1 cellular context compared by ENCODE assay signal in the genomic region with DNA sequence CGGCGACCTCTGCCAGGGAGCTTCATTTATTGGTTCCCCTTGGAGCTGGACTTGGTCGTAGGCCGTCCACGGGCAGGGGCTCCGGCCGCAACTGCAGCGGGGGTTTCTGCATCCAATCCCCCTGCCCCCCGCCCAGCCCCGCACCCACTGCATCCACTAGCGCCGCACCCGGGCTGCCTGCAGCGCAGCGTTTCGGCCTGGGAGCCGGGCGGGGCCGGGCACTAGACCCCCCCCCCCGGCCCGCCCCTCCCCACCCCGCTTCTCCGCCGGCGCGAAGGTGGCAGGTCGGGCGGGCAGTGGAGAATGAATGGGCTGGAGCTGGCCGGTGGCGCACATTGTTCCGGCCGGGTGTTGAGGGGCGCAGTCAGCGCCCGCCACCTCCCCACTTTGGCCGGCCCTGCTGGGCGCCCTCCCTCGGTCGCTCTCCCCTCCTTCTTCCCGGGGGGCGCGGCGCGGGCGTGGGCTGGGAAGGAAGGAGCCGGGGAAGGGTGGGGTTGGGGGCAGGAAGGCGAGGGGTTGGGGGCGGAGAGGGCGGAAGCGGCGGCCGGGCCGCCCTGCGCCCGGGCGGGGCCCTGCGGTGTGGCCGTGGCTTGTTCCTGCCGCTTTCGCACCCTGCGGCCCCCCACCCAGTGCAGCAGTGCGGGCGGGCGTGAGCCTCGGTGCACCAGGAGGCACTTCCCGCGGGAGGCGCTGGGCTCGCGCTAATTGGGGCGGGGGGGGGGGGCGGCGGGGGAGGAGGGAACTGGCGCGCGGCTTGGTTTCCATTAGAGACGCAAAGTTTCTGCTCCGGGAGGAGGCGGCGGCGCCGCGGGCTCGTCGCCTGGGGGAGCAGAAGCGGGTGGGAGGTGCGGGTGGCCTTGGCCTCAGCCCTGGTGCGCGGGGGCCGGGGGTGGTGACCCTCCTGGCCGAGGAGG.
TF ChIP-seq lines count a peak whose summit lies in the region.

No MANE protein-coding gene starts in this region.

TF ChIP-seq in HEK293, 187 proteins besides CTCF, POLR2A, EP300 and RAD21 (continued from another document):
- TF ChIP-seq, protein P1, sequence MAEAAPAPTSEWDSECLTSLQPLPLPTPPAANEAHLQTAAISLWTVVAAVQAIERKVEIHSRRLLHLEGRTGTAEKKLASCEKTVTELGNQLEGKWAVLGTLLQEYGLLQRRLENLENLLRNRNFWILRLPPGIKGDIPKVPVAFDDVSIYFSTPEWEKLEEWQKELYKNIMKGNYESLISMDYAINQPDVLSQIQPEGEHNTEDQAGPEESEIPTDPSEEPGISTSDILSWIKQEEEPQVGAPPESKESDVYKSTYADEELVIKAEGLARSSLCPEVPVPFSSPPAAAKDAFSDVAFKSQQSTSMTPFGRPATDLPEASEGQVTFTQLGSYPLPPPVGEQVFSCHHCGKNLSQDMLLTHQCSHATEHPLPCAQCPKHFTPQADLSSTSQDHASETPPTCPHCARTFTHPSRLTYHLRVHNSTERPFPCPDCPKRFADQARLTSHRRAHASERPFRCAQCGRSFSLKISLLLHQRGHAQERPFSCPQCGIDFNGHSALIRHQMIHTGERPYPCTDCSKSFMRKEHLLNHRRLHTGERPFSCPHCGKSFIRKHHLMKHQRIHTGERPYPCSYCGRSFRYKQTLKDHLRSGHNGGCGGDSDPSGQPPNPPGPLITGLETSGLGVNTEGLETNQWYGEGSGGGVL (tag by site-specific recombination; IDR thresholded peaks at IDR 0.05), result peak; percentile 8; the same call in 1 of the 2 replicates
- TF ChIP-seq ZNF146 (tag by site-specific recombination; IDR thresholded peaks at IDR 0.05) (no peak), IKZF3 (tag by site-specific recombination; IDR thresholded peaks at IDR 0.05) (peak; percentile 69; the same call in 1 of the 2 replicates), ZBTB8A (tag by site-specific recombination; IDR thresholded peaks at IDR 0.05) (peak; percentile 86), KLF16 (tag by site-specific recombination; IDR thresholded peaks at IDR 0.05) (peak; percentile 34; the same call in 1 of the 2 replicates), ZNF112 (tag by site-specific recombination; IDR thresholded peaks at IDR 0.05) (no peak), ZNF274 (IDR thresholded peaks at IDR 0.05; ENCODE audit: low read length) (no peak), ZNF274 (tag by site-specific recombination; IDR thresholded peaks at IDR 0.05; ENCODE audit: borderline replicate concordance) (no peak), SP3 (tag by site-specific recombination; IDR thresholded peaks at IDR 0.05) (peak; percentile 75), KLF10 (tag by site-specific recombination; IDR thresholded peaks at IDR 0.05) (peak; percentile 80; the same call in 1 of the 2 replicates)
- TF ChIP-seq, protein P2, sequence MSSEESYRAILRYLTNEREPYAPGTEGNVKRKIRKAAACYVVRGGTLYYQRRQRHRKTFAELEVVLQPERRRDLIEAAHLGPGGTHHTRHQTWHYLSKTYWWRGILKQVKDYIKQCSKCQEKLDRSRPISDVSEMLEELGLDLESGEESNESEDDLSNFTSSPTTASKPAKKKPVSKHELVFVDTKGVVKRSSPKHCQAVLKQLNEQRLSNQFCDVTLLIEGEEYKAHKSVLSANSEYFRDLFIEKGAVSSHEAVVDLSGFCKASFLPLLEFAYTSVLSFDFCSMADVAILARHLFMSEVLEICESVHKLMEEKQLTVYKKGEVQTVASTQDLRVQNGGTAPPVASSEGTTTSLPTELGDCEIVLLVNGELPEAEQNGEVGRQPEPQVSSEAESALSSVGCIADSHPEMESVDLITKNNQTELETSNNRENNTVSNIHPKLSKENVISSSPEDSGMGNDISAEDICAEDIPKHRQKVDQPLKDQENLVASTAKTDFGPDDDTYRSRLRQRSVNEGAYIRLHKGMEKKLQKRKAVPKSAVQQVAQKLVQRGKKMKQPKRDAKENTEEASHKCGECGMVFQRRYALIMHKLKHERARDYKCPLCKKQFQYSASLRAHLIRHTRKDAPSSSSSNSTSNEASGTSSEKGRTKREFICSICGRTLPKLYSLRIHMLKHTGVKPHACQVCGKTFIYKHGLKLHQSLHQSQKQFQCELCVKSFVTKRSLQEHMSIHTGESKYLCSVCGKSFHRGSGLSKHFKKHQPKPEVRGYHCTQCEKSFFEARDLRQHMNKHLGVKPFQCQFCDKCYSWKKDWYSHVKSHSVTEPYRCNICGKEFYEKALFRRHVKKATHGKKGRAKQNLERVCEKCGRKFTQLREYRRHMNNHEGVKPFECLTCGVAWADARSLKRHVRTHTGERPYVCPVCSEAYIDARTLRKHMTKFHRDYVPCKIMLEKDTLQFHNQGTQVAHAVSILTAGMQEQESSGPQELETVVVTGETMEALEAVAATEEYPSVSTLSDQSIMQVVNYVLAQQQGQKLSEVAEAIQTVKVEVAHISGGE (tag by site-specific recombination; conservative IDR thresholded peaks at IDR 0.05; ENCODE audit: low read depth), result peak; percentile 45; the same call in 1 of the 2 replicates
- TF ChIP-seq, protein P3, sequence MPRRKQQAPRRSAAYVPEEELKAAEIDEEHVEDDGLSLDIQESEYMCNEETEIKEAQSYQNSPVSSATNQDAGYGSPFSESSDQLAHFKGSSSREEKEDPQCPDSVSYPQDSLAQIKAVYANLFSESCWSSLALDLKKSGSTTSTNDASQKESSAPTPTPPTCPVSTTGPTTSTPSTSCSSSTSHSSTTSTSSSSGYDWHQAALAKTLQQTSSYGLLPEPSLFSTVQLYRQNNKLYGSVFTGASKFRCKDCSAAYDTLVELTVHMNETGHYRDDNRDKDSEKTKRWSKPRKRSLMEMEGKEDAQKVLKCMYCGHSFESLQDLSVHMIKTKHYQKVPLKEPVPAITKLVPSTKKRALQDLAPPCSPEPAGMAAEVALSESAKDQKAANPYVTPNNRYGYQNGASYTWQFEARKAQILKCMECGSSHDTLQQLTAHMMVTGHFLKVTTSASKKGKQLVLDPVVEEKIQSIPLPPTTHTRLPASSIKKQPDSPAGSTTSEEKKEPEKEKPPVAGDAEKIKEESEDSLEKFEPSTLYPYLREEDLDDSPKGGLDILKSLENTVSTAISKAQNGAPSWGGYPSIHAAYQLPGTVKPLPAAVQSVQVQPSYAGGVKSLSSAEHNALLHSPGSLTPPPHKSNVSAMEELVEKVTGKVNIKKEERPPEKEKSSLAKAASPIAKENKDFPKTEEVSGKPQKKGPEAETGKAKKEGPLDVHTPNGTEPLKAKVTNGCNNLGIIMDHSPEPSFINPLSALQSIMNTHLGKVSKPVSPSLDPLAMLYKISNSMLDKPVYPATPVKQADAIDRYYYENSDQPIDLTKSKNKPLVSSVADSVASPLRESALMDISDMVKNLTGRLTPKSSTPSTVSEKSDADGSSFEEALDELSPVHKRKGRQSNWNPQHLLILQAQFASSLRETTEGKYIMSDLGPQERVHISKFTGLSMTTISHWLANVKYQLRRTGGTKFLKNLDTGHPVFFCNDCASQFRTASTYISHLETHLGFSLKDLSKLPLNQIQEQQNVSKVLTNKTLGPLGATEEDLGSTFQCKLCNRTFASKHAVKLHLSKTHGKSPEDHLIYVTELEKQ (tag by site-specific recombination; IDR thresholded peaks at IDR 0.05; ENCODE audit: borderline replicate concordance), result no peak
- TF ChIP-seq, protein P4, sequence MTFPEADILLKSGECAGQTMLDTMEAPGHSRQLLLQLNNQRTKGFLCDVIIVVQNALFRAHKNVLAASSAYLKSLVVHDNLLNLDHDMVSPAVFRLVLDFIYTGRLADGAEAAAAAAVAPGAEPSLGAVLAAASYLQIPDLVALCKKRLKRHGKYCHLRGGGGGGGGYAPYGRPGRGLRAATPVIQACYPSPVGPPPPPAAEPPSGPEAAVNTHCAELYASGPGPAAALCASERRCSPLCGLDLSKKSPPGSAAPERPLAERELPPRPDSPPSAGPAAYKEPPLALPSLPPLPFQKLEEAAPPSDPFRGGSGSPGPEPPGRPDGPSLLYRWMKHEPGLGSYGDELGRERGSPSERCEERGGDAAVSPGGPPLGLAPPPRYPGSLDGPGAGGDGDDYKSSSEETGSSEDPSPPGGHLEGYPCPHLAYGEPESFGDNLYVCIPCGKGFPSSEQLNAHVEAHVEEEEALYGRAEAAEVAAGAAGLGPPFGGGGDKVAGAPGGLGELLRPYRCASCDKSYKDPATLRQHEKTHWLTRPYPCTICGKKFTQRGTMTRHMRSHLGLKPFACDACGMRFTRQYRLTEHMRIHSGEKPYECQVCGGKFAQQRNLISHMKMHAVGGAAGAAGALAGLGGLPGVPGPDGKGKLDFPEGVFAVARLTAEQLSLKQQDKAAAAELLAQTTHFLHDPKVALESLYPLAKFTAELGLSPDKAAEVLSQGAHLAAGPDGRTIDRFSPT (tag by site-specific recombination; IDR thresholded peaks at IDR 0.05), result no peak
- TF ChIP-seq, protein P5, sequence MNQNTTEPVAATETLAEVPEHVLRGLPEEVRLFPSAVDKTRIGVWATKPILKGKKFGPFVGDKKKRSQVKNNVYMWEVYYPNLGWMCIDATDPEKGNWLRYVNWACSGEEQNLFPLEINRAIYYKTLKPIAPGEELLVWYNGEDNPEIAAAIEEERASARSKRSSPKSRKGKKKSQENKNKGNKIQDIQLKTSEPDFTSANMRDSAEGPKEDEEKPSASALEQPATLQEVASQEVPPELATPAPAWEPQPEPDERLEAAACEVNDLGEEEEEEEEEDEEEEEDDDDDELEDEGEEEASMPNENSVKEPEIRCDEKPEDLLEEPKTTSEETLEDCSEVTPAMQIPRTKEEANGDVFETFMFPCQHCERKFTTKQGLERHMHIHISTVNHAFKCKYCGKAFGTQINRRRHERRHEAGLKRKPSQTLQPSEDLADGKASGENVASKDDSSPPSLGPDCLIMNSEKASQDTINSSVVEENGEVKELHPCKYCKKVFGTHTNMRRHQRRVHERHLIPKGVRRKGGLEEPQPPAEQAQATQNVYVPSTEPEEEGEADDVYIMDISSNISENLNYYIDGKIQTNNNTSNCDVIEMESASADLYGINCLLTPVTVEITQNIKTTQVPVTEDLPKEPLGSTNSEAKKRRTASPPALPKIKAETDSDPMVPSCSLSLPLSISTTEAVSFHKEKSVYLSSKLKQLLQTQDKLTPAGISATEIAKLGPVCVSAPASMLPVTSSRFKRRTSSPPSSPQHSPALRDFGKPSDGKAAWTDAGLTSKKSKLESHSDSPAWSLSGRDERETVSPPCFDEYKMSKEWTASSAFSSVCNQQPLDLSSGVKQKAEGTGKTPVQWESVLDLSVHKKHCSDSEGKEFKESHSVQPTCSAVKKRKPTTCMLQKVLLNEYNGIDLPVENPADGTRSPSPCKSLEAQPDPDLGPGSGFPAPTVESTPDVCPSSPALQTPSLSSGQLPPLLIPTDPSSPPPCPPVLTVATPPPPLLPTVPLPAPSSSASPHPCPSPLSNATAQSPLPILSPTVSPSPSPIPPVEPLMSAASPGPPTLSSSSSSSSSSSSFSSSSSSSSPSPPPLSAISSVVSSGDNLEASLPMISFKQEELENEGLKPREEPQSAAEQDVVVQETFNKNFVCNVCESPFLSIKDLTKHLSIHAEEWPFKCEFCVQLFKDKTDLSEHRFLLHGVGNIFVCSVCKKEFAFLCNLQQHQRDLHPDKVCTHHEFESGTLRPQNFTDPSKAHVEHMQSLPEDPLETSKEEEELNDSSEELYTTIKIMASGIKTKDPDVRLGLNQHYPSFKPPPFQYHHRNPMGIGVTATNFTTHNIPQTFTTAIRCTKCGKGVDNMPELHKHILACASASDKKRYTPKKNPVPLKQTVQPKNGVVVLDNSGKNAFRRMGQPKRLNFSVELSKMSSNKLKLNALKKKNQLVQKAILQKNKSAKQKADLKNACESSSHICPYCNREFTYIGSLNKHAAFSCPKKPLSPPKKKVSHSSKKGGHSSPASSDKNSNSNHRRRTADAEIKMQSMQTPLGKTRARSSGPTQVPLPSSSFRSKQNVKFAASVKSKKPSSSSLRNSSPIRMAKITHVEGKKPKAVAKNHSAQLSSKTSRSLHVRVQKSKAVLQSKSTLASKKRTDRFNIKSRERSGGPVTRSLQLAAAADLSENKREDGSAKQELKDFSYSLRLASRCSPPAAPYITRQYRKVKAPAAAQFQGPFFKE (tag by site-specific recombination; IDR thresholded peaks at IDR 0.05; ENCODE audit: borderline replicate concordance), result no peak
